Comparison of ENCODE assay signal across 8 cellular contexts in the genomic region with DNA sequence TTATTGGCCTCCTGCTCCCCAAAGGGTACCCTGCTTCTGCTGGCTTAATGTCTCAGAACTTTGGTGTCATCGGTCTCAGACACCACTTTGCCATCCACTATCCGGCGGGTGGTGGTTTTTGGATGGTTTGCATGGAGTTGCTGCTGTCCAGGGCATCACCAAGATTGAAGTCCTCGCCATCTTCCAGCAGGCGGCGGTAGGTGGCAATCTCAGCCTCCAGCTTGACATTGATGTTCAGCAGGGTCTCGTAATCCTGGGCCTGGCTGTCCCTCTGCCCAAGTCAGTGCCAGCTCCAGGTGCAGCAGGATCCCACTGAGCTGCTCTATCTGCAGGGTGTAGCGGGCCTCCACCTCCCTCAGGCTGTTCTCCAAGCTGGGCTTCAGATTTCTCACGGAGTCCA. TPM values are rescaled to one million over a fixed set of nuclear protein-coding genes. Genes with fewer than 3 reads are reported as not detected.
DNase-seq lines count a peak whose midpoint lies in the region; ATAC-seq and TF ChIP-seq lines count a peak whose summit lies in the region.
"Not testable (repeated sequence)": the region's sequence is repeated elsewhere in the genome, so short reads cannot be mapped to it uniquely, and the experiment has no call there.

No MANE protein-coding gene starts in this region.

- ATAC-seq in left lobe of liver: peak; percentile 78
- not testable (repeated sequence) for ATAC-seq in thoracic aorta (ENCODE audit: insufficient number of reproducible peaks, low FRiP score, low read depth)

- not testable (repeated sequence) for H3K9me3 ChIP-seq in thoracic aorta

- peaks cover 21% of the 10 kb centered on the region for H3K27me3 Mint-ChIP-seq in T-helper 2 cell treated with Interferon-gamma antibody and Interleukin-4, amounts not matched to agents 5 μg/mL and 100 μg/mL, for 36 hours (ENCODE audit: low read depth)

- peak; percentile 66 for DNase-seq in G401 (ENCODE audit: low spot score)
- DNase-seq in MV-4-11 (lab: John Stamatoyannopoulos, UW): peak; percentile 6
- DNase-seq in T-helper 2 cell treated with Interferon-gamma antibody and Interleukin-4, amounts not matched to agents 5 μg/mL and 100 μg/mL, for 36 hours (ENCODE audit: low spot score): peak; percentile 29
- DNase-seq in activated T-cell treated with anti-CD3 and anti-CD28 coated beads, Interleukin-2, amount 50 U/mL, for 1 hour: peak; percentile 76
- DNase-seq in ecto neural progenitor cell (ENCODE audit: low spot score): peak; percentile 73
- DNase-seq in left lobe of liver (ENCODE audit: low spot score): peak; percentile 80
- DNase-seq in stimulated activated CD4-positive, alpha-beta T cell treated with anti-CD3 and anti-CD28 coated beads, Interleukin-12 subunit alpha, Interleukin-12 subunit beta, amount 100 ng/mL, for 4 hours: peak; percentile 50
- DNase-seq in thoracic aorta (ENCODE audit: low spot score): not testable (repeated sequence)

- H3K4me1 ChIP-seq in thoracic aorta (ENCODE audit: control insufficient read depth in 1 of 2, low read depth in 2 of 2): not testable (repeated sequence)

- not testable (repeated sequence) for H3K4me3 ChIP-seq in thoracic aorta

- not testable (repeated sequence) for H3K36me3 ChIP-seq in thoracic aorta

- H3K27me3 ChIP-seq in thoracic aorta (replicated peaks; ENCODE audit: insufficient read depth): not testable (repeated sequence)

- not testable (repeated sequence) for H3K36me3 Mint-ChIP-seq in T-helper 2 cell treated with Interferon-gamma antibody and Interleukin-4, amounts not matched to agents 5 μg/mL and 100 μg/mL, for 36 hours (ENCODE audit: low read depth)

- not testable (repeated sequence) for H3K9me3 Mint-ChIP-seq in T-helper 2 cell treated with Interferon-gamma antibody and Interleukin-4, amounts not matched to agents 5 μg/mL and 100 μg/mL, for 36 hours

- in situ Hi-C loops in G401 (cut with HindIII; ENCODE audit: low sequenced_read_pairs): not testable (repeated sequence)

- not testable (repeated sequence) for H3K4me1 Mint-ChIP-seq in T-helper 2 cell treated with Interferon-gamma antibody and Interleukin-4, amounts not matched to agents 5 μg/mL and 100 μg/mL, for 36 hours (ENCODE audit: low read depth)

- peak; percentile 49 for TF ChIP-seq CTCF in thoracic aorta (IDR thresholded peaks at IDR 0.05)

- H3K4me3 Mint-ChIP-seq in T-helper 2 cell treated with Interferon-gamma antibody and Interleukin-4, amounts not matched to agents 5 μg/mL and 100 μg/mL, for 36 hours: not testable (repeated sequence)

- H3K27ac Mint-ChIP-seq in T-helper 2 cell treated with Interferon-gamma antibody and Interleukin-4, amounts not matched to agents 5 μg/mL and 100 μg/mL, for 36 hours: not testable (repeated sequence)

- H3K27ac ChIP-seq in thoracic aorta: not testable (repeated sequence)

RNA-seq across cellular contexts. Expression of gene CAND2, which starts 9.1 kb away (rescaled TPM):
- total RNA-seq in G401 (2014; rRNA removed; shearing (Covaris generic)): 19.2 and 20.2 TPM in 2 replicates
- total RNA-seq in left lobe of liver (7.2 TPM), thoracic aorta (10 to 100 TPM; 25.9 to 44.6 TPM)

RNA-seq across cellular contexts. Expression of gene TMEM40, which starts 28.3 kb away (rescaled TPM):
- total RNA-seq in G401 (2014; rRNA removed; shearing (Covaris generic)): not detected in 2 replicates
- total RNA-seq in left lobe of liver: 0.65 TPM
- total RNA-seq in thoracic aorta: not detected

RNA-seq across cellular contexts. Expression of gene RPL32, which starts 54.0 kb away (rescaled TPM):
- 2,015 and 2,172 TPM in 2 replicates for total RNA-seq in G401 (2014; rRNA removed; shearing (Covaris generic))
- total RNA-seq in left lobe of liver (414 TPM), thoracic aorta (100 to 1,000 TPM; 455 to 867 TPM)
